Comparison of ENCODE assay signal across 14 cellular contexts in genomic region chr14:90557516-90557915, GRCh38.
DNase-seq lines count a peak whose midpoint lies in the region; ATAC-seq and TF ChIP-seq lines count a peak whose summit lies in the region.
"Had no signal": no experiment of that assay in that cellular context is flagged by ENCODE, and none has a peak within 500 bp of the region (broad histone marks: within the 10 kb centered on the region; RNA-seq: fewer than 3 reads in every experiment).

No MANE protein-coding gene starts in this region.

- no peaks in the 10 kb centered on the region for H3K27me3 ChIP-seq in BLaER1 treated with 17β-estradiol and CSF1 and Interleukin-3, amounts not matched to agents 10 nM and 100 nM
- no peaks in the 10 kb centered on the region for H3K27me3 ChIP-seq in lower lobe of right lung (ENCODE audit: low read depth)
- H3K27me3 ChIP-seq in tibial nerve: no peaks in the 10 kb centered on the region

- peaks cover 70 to 89% (median 87%) of the 10 kb centered on the region in 10 experiments for H3K4me1 ChIP-seq in BLaER1 treated with 17β-estradiol and CSF1 and Interleukin-3, amounts not matched to agents 10 nM and 100 nM
- H3K4me1 ChIP-seq in lower lobe of right lung (no peaks in the 10 kb centered on the region), tibial nerve (peaks cover 0 to 10% (median 0%) of the 10 kb centered on the region in 4 donors)

- H3K36me3 ChIP-seq in BLaER1 treated with 17β-estradiol and CSF1 and Interleukin-3, amounts not matched to agents 10 nM and 100 nM: 0 out of 22 replicates have a peak, but pooled peaks cover 0 to 4% (median 0%) of the 10 kb centered on the region in 11 experiments
- H3K36me3 ChIP-seq in lower lobe of right lung (no peaks in the 10 kb centered on the region), tibial nerve (peaks cover 0 to 6% (median 0%) of the 10 kb centered on the region in 3 donors)

- 95 to 97% methylated on average over 6 to 7 of the region's 7 CpGs for WGBS in tibial nerve, 2 donors

- no peaks in the 10 kb centered on the region for H3K9me3 ChIP-seq in BLaER1 treated with 17β-estradiol and CSF1 and Interleukin-3, amounts not matched to agents 10 nM and 100 nM (replicated peaks in 1 of 11)
- H3K9me3 ChIP-seq in lower lobe of right lung (no peaks in the 10 kb centered on the region), tibial nerve (no peaks in the 10 kb centered on the region)

- peak overlapping the region in 6 of 11 experiments; percentile 35 to 89 (median 86); a peak in 10 of 22 replicates for H3K9ac ChIP-seq in BLaER1 treated with 17β-estradiol and CSF1 and Interleukin-3, amounts not matched to agents 10 nM and 100 nM

- no peak for ATAC-seq in lower lobe of right lung
- ATAC-seq in SK-N-SH treated with all-trans-retinoic acid at 6 μM for 48 hours: no peak
- no peak for ATAC-seq in GM21390 (IDR thresholded peaks at IDR 0.05; ENCODE audit: unreplicated experiment)
- ATAC-seq: CD8-positive, alpha-beta T cell had no signal

- TF ChIP-seq CTCF in lower lobe of right lung (IDR thresholded peaks at IDR 0.05) (no peak), tibial nerve (IDR thresholded peaks at IDR 0.05) (no peak)

- intact Hi-C loops in lower lobe of right lung (cut with DNase I): no loop called here

- peak overlapping the region in 7 of 11 experiments; percentile 88 to 97 (median 95); a peak in 13 of 22 replicates for H3K27ac ChIP-seq in BLaER1 treated with 17β-estradiol and CSF1 and Interleukin-3, amounts not matched to agents 10 nM and 100 nM
- H3K27ac ChIP-seq in cingulate gyrus (ENCODE audit: low read depth, low read length) (peak overlapping the region; percentile 95), lower lobe of right lung (no peak overlapping the region), temporal lobe (ENCODE audit: low read depth, low read length) (peak overlapping the region; percentile 98), tibial nerve (no peak overlapping the region)

- TF ChIP-seq POLR2A in tibial nerve (IDR thresholded peaks at IDR 0.05): no peak

- peak overlapping the region; percentile 58 to 100 (median 96) for H3K4me2 ChIP-seq in BLaER1 treated with 17β-estradiol and CSF1 and Interleukin-3, amounts not matched to agents 10 nM and 100 nM

- DNase-seq in lower lobe of right lung: peak; percentile 15
- DNase-seq in tibial nerve (ENCODE audit: low spot score in 2 of 2): no peak
- DNase-seq: AML-193; Calu3; CD8-positive, alpha-beta T cell; DMS79 treated with DMSO at 0.1 percent for 48 hours; GF-D8; GOT3; H9 had no signal

- H3K4me3 ChIP-seq in BLaER1 treated with 17β-estradiol and CSF1 and Interleukin-3, amounts not matched to agents 10 nM and 100 nM: no peak overlapping the region; a peak in 1 of 20 replicates
- H3K4me3 ChIP-seq in lower lobe of right lung (no peak overlapping the region), tibial nerve (no peak overlapping the region)

- H4K20me1 ChIP-seq in BLaER1 treated with 17β-estradiol and CSF1 and Interleukin-3, amounts not matched to agents 10 nM and 100 nM: no peaks in the 10 kb centered on the region; a peak in 1 of 22 replicates

- no peak for TF ChIP-seq EP300 in tibial nerve (IDR thresholded peaks at IDR 0.05)

TF ChIP-seq in SK-N-SH treated with all-trans-retinoic acid at 6 μM for 48 hours, 23 proteins besides CTCF, POLR2A, EP300 and RAD21:
- TF ChIP-seq OSR1 (CRISPR knock-in tag; IDR thresholded peaks at IDR 0.05): no peak

Comparison
In these comparisons a context has a peak if more than half of its experiments do, and no peak if none do; other contexts are left out.
1. H3K27ac ChIP-seq: peak in BLaER1 treated with 17β-estradiol and CSF1 and Interleukin-3, amounts not matched to agents 10 nM and 100 nM (7 of 11), cingulate gyrus (single experiment) and temporal lobe (single experiment); none in lower lobe of right lung (single experiment) and tibial nerve (0 of 4).